Comparison of ENCODE assay signal across 2 cellular contexts in the genomic region with DNA sequence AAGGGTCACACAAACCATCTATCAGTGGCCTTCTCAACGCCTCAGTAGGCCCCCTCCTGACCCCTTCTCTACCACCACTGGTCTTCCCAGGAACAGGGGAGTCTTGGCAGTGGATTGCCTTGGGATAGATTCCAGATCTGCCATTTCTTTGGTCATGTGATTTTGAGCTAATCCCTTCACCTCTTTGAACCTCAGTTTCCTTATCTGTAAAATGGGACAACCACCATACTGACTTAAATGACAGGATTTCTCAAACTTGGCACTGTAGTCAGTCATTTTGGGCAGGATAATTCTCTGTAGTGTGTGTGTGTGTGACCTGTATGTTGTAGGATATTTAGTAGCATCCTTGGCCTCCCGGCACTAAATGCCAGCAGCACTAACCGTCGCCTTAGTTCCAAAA.
TF ChIP-seq lines count a peak whose summit lies in the region.

No MANE protein-coding gene starts in this region.

TF ChIP-seq in HepG2, 621 proteins besides CTCF, POLR2A, EP300 and RAD21 (continued from another document):
- no peak for TF ChIP-seq SRF (IDR thresholded peaks at IDR 0.05; ENCODE audit: low read depth, low read length)

TF ChIP-seq in K562, 482 proteins besides CTCF, POLR2A, EP300 and RAD21 (continued from another document):
- TF ChIP-seq BCOR (IDR thresholded peaks at IDR 0.05) (peak; percentile 70; the same call in 1 of the 2 replicates), NEUROD1 (IDR thresholded peaks at IDR 0.05; ENCODE audit: borderline replicate concordance, low read depth, low read length, partially characterized antibody) (no peak), RBM25 (IDR thresholded peaks at IDR 0.05; ENCODE audit: low read depth, low read length, severe bottlenecking) (peak; percentile 80), KDM1A (IDR thresholded peaks at IDR 0.05) (peak in 1 of 2 experiments; percentile 22; a peak in 1 of 4 replicates)
- TF ChIP-seq, protein P1, sequence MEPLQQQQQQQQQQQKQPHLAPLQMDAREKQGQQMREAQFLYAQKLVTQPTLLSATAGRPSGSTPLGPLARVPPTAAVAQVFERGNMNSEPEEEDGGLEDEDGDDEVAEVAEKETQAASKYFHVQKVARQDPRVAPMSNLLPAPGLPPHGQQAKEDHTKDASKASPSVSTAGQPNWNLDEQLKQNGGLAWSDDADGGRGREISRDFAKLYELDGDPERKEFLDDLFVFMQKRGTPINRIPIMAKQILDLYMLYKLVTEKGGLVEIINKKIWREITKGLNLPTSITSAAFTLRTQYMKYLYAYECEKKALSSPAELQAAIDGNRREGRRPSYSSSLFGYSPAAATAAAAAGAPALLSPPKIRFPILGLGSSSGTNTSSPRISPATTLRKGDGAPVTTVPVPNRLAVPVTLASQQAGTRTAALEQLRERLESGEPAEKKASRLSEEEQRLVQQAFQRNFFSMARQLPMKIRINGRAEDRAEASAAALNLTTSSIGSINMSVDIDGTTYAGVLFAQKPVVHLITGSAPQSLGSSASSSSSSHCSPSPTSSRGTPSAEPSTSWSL (CRISPR knock-in tag; IDR thresholded peaks at IDR 0.05; ENCODE audit: borderline replicate concordance) = no peak
- TF ChIP-seq, protein P2, sequence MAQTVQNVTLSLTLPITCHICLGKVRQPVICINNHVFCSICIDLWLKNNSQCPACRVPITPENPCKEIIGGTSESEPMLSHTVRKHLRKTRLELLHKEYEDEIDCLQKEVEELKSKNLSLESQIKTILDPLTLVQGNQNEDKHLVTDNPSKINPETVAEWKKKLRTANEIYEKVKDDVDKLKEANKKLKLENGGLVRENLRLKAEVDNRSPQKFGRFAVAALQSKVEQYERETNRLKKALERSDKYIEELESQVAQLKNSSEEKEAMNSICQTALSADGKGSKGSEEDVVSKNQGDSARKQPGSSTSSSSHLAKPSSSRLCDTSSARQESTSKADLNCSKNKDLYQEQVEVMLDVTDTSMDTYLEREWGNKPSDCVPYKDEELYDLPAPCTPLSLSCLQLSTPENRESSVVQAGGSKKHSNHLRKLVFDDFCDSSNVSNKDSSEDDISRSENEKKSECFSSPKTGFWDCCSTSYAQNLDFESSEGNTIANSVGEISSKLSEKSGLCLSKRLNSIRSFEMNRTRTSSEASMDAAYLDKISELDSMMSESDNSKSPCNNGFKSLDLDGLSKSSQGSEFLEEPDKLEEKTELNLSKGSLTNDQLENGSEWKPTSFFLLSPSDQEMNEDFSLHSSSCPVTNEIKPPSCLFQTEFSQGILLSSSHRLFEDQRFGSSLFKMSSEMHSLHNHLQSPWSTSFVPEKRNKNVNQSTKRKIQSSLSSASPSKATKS (CRISPR knock-in tag; IDR thresholded peaks at IDR 0.05) = no peak
- TF ChIP-seq, protein P3, sequence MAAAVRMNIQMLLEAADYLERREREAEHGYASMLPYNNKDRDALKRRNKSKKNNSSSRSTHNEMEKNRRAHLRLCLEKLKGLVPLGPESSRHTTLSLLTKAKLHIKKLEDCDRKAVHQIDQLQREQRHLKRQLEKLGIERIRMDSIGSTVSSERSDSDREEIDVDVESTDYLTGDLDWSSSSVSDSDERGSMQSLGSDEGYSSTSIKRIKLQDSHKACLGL (CRISPR knock-in tag; IDR thresholded peaks at IDR 0.05; ENCODE audit: borderline replicate concordance, poor library complexity, severe bottlenecking) = no peak
